Comparison of ENCODE assay signal across 21 cellular contexts in genomic region chr3:116809218-116809617, GRCh38.
"Had no signal": no experiment of that assay in that cellular context is flagged by ENCODE, and none has a peak within 500 bp of the region (broad histone marks: within the 10 kb centered on the region; RNA-seq: fewer than 3 reads in every experiment).

No MANE protein-coding gene starts in this region.

- H3K36me3 Mint-ChIP-seq: activated naive CD8-positive, alpha-beta T cell treated with anti-CD3 and anti-CD28 coated beads for 36 hours; natural killer cell treated with Interleukin-12 subunit alpha and Interleukin-12 subunit beta and Interleukin-15 and Interleukin-18, amount 100 ng/mL, for 72 hours; stimulated activated naive B cell treated with anti-CD40 and anti-IgM and Interleukin-4, amounts not matched to agents 10 μg/mL and 1 μg/mL and 100 μg/mL, for 72 hours had no signal

- H3K4me3 ChIP-seq: esophagus muscularis mucosa, gastroesophageal sphincter, heart right ventricle, pancreas, smooth muscle cell had no signal

- H3K36me3 ChIP-seq: esophagus muscularis mucosa, gastroesophageal sphincter, heart right ventricle, neutrophil, pancreas had no signal

- H3K9me3 ChIP-seq: gastroesophageal sphincter, neutrophil, pancreas had no signal

- DNase-seq: activated CD4-positive, alpha-beta T cell treated with anti-CD3 and anti-CD28 coated beads for 48 hours; activated CD4-positive, CD25-positive, alpha-beta regulatory T cell; activated CD8-positive, alpha-beta T cell treated with anti-CD3 and anti-CD28 coated beads for 36 hours; activated naive CD4-positive, alpha-beta T cell; activated naive CD8-positive, alpha-beta T cell treated with anti-CD3 and anti-CD28 coated beads for 36 hours; activated T-cell treated with anti-CD3 and anti-CD28 coated beads, Interleukin-2, amount 50 U/mL, for 1 hour; amniotic stem cell; dermis blood vessel endothelial cell; effector memory CD4-positive, alpha-beta T cell; heart right ventricle; immature natural killer cell; mesendoderm; pancreas; stimulated activated naive B cell treated with anti-CD40 and anti-IgM and Interleukin-4, amounts not matched to agents 10 μg/mL and 1 μg/mL and 100 μg/mL, for 72 hours had no signal

- H3K27ac Mint-ChIP-seq: activated CD8-positive, alpha-beta T cell treated with anti-CD3 and anti-CD28 coated beads for 36 hours; activated naive CD8-positive, alpha-beta T cell treated with anti-CD3 and anti-CD28 coated beads for 36 hours; activated T-helper 17 cell treated with anti-CD3 and anti-CD28 coated beads, Interleukin-2, amount 50 U/mL, for 72 hours; immature natural killer cell; natural killer cell treated with Interleukin-12 subunit alpha and Interleukin-12 subunit beta and Interleukin-15 and Interleukin-18, amount 100 ng/mL, for 72 hours; stimulated activated naive B cell treated with anti-CD40 and anti-IgM and Interleukin-4, amounts not matched to agents 10 μg/mL and 1 μg/mL and 100 μg/mL, for 72 hours had no signal

- ATAC-seq: activated CD8-positive, alpha-beta T cell treated with anti-CD3 and anti-CD28 coated beads for 36 hours; activated T-helper 17 cell treated with anti-CD3 and anti-CD28 coated beads, Interleukin-2, amount 50 U/mL, for 72 hours; gastroesophageal sphincter; heart right ventricle; natural killer cell treated with Interleukin-12 subunit alpha and Interleukin-12 subunit beta and Interleukin-15 and Interleukin-18, amount 100 ng/mL, for 72 hours; sciatic nerve; stimulated activated naive B cell treated with anti-CD40 and anti-IgM and Interleukin-4, amounts not matched to agents 10 μg/mL and 1 μg/mL and 100 μg/mL, for 72 hours had no signal

- H3K4me1 Mint-ChIP-seq: activated naive CD8-positive, alpha-beta T cell treated with anti-CD3 and anti-CD28 coated beads for 36 hours; activated T-helper 17 cell treated with anti-CD3 and anti-CD28 coated beads, Interleukin-2, amount 50 U/mL, for 72 hours; immature natural killer cell; stimulated activated naive B cell treated with anti-CD40 and anti-IgM and Interleukin-4, amounts not matched to agents 10 μg/mL and 1 μg/mL and 100 μg/mL, for 72 hours had no signal

- H3K27ac ChIP-seq: esophagus muscularis mucosa, gastroesophageal sphincter, neutrophil, pancreas had no signal

- H3K4me3 Mint-ChIP-seq: activated CD8-positive, alpha-beta T cell treated with anti-CD3 and anti-CD28 coated beads for 36 hours; activated naive CD8-positive, alpha-beta T cell treated with anti-CD3 and anti-CD28 coated beads for 36 hours; activated T-helper 17 cell treated with anti-CD3 and anti-CD28 coated beads, Interleukin-2, amount 50 U/mL, for 72 hours; immature natural killer cell; natural killer cell treated with Interleukin-12 subunit alpha and Interleukin-12 subunit beta and Interleukin-15 and Interleukin-18, amount 100 ng/mL, for 72 hours; stimulated activated naive B cell treated with anti-CD40 and anti-IgM and Interleukin-4, amounts not matched to agents 10 μg/mL and 1 μg/mL and 100 μg/mL, for 72 hours had no signal

- H3K27me3 Mint-ChIP-seq: activated CD8-positive, alpha-beta T cell treated with anti-CD3 and anti-CD28 coated beads for 36 hours; activated naive CD8-positive, alpha-beta T cell treated with anti-CD3 and anti-CD28 coated beads for 36 hours; activated T-helper 17 cell treated with anti-CD3 and anti-CD28 coated beads, Interleukin-2, amount 50 U/mL, for 72 hours; natural killer cell treated with Interleukin-12 subunit alpha and Interleukin-12 subunit beta and Interleukin-15 and Interleukin-18, amount 100 ng/mL, for 72 hours; stimulated activated naive B cell treated with anti-CD40 and anti-IgM and Interleukin-4, amounts not matched to agents 10 μg/mL and 1 μg/mL and 100 μg/mL, for 72 hours had no signal
